21 cellular contexts compared by ENCODE assay signal in the genomic region with DNA sequence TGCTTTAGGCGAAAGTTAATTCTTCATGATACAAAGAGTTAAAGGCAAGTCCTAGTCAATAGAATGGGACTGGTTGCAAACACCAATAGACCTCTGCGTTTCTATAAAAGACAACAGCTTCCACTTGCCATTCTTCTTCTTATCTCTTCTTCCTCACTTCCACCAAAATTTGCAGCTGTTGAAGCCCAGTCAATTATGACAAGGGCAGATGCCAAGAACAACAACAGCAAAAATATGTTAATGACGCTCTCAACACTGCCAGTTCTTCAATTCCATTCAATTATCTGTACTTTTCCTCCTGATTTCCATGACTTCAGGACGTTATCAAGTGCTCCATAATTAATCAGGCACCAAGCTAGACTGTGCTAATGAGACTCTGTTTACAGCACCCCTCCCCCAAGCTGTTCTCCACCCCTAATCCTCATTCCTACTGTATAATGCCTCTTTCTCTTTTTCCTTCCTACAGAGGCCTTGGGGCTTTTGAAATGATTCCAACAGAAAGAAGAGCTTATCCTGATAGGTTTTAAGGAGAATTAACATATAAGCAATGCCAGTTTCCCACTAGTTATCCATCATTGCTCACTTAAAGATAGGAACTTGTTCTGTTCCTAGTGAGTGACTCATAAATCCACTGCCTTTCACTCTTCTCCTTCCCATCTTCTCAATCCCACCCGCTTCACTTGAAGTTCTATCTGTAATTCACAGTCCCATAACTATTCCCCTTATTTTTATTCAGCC.
DNase-seq lines count a peak whose midpoint lies in the region; FAIRE-seq and TF ChIP-seq lines count a peak whose summit lies in the region.
"Had no signal": no experiment of that assay in that cellular context is flagged by ENCODE, and none has a peak within 500 bp of the region (broad histone marks: within the 10 kb centered on the region; RNA-seq: fewer than 3 reads in every experiment).

No MANE protein-coding gene starts in this region.

- H3K27ac ChIP-seq in astrocyte (ENCODE audit: low read depth, low read length) (no peak overlapping the region), neural progenitor cell (no peak overlapping the region), osteoblast (ENCODE audit: low read depth, low read length) (no peak overlapping the region)
- H3K27ac ChIP-seq: esophagus muscularis mucosa, skin epidermis, upper lobe of left lung had no signal

- H3K36me3 Mint-ChIP-seq in astrocyte (ENCODE audit: low read depth, unreplicated experiment) (no peaks in the 10 kb centered on the region), neural progenitor cell (no peaks in the 10 kb centered on the region)
- H3K36me3 Mint-ChIP-seq: naive B cell had no signal

- no peaks in the 10 kb centered on the region for H3K4me1 ChIP-seq in astrocyte (ENCODE audit: insufficient read depth, low read length)
- peaks cover 32% of the 10 kb centered on the region for H3K4me1 ChIP-seq in neural progenitor cell
- no peaks in the 10 kb centered on the region for H3K4me1 ChIP-seq in osteoblast (ENCODE audit: insufficient read depth, low read length)
- H3K4me1 ChIP-seq: Caco-2, upper lobe of left lung had no signal

- FAIRE-seq in astrocyte (lab: Jason Lieb, UNC): no peak

- TF ChIP-seq CTCF in astrocyte (IDR thresholded peaks at IDR 0.05; ENCODE audit: insufficient read depth, low read depth, low read length): no peak
- TF ChIP-seq CTCF in neural progenitor cell (IDR thresholded peaks at IDR 0.05): no peak
- TF ChIP-seq CTCF in osteoblast (IDR thresholded peaks at IDR 0.05; ENCODE audit: extremely low read depth, low read depth, low read length): no peak

- no peaks in the 10 kb centered on the region for H3K36me3 ChIP-seq in astrocyte (ENCODE audit: insufficient read depth, low read length)
- no peaks in the 10 kb centered on the region for H3K36me3 ChIP-seq in neural progenitor cell
- no peaks in the 10 kb centered on the region for H3K36me3 ChIP-seq in osteoblast (ENCODE audit: insufficient read depth, low read length)
- H3K36me3 ChIP-seq: adrenal gland, esophagus muscularis mucosa, upper lobe of left lung had no signal

- no peak overlapping the region for H3K9ac ChIP-seq in astrocyte (ENCODE audit: low read length)
- no peak overlapping the region for H3K9ac ChIP-seq in neural progenitor cell

- H3K79me2 ChIP-seq in astrocyte (ENCODE audit: insufficient read depth, low read length) (no peaks in the 10 kb centered on the region), neural progenitor cell (ENCODE audit: low read depth) (no peaks in the 10 kb centered on the region), osteoblast (ENCODE audit: insufficient read depth, low read length) (no peaks in the 10 kb centered on the region)

- H3K27me3 ChIP-seq in astrocyte (ENCODE audit: insufficient read depth, low read length) (no peaks in the 10 kb centered on the region), neural progenitor cell (no peaks in the 10 kb centered on the region), osteoblast (ENCODE audit: insufficient read depth, low read length) (no peaks in the 10 kb centered on the region)
- H3K27me3 ChIP-seq: adrenal gland, esophagus muscularis mucosa, upper lobe of left lung had no signal

- H3K4me3 ChIP-seq in astrocyte (ENCODE audit: insufficient read depth, low read depth, low read length) (no peak overlapping the region), neural progenitor cell (no peak overlapping the region), osteoblast (ENCODE audit: insufficient read depth, low read length) (no peak overlapping the region)
- H3K4me3 ChIP-seq: adrenal gland, esophagus muscularis mucosa, skin epidermis, upper lobe of left lung had no signal

- H3K27me3 Mint-ChIP-seq in astrocyte (ENCODE audit: low read depth, unreplicated experiment): no peaks in the 10 kb centered on the region
- no peaks in the 10 kb centered on the region for H3K27me3 Mint-ChIP-seq in neural progenitor cell (ENCODE audit: insufficient read depth, low read depth)
- H3K27me3 Mint-ChIP-seq: B cell, naive B cell had no signal

- H3K27ac Mint-ChIP-seq in astrocyte (ENCODE audit: unreplicated experiment) (no peak overlapping the region), neural progenitor cell (no peak overlapping the region)
- H3K27ac Mint-ChIP-seq: B cell, naive B cell had no signal

- H3K4me3 Mint-ChIP-seq in astrocyte (ENCODE audit: unreplicated experiment): no peak overlapping the region
- no peak overlapping the region for H3K4me3 Mint-ChIP-seq in neural progenitor cell
- H3K4me3 Mint-ChIP-seq: B cell, naive B cell had no signal

- H2AFZ ChIP-seq in astrocyte (ENCODE audit: low read depth, low read length): no peak overlapping the region
- H2AFZ ChIP-seq in neural progenitor cell (replicated peaks): no peak overlapping the region
- H2AFZ ChIP-seq in osteoblast (ENCODE audit: low read length): no peak overlapping the region

- H3K4me1 Mint-ChIP-seq in astrocyte (ENCODE audit: low read depth, unreplicated experiment): peaks cover 20% of the 10 kb centered on the region
- H3K4me1 Mint-ChIP-seq in neural progenitor cell: peaks cover 11% of the 10 kb centered on the region
- H3K4me1 Mint-ChIP-seq: B cell, naive B cell had no signal

- peak; percentile 6 for DNase-seq in DMS79 (lab: John Stamatoyannopoulos, UW)
- peak; percentile 58 for DNase-seq in NCI-H1092 treated with DMSO at 0.1 percent for 48 hours (lab: John Stamatoyannopoulos, UW)
- DNase-seq in astrocyte (ENCODE audit: low read depth): peak; percentile 42
- DNase-seq in neural progenitor cell (ENCODE audit: low spot score): peak; percentile 43
- DNase-seq in GF-D8 (lab: John Stamatoyannopoulos, UW): no peak
- DNase-seq in HuH-7.5 (ENCODE audit: low spot score): no peak
- DNase-seq in AG08395 (ENCODE audit: low spot score): no peak
- no peak for DNase-seq in osteoblast (ENCODE audit: insufficient read length, low spot score, missing footprints)
- DNase-seq: activated CD4-positive, alpha-beta T cell treated with anti-CD3 and anti-CD28 coated beads for 48 hours; activated gamma-delta T cell treated with Interleukin-2 at 50 U/mL for 16 hours; Caco-2; effector CD4-positive, alpha-beta T cell; Kasumi-1; naive B cell; RPMI8226; stimulated activated CD4-positive, alpha-beta T cell treated with anti-CD3 and anti-CD28 coated beads, Interleukin-4, amount 100 ng/mL, for 24 hours; upper lobe of left lung had no signal

- no peak overlapping the region for H3K4me2 ChIP-seq in astrocyte (ENCODE audit: low read length)
- peak overlapping the region; percentile 49 for H3K4me2 ChIP-seq in neural progenitor cell
- H3K4me2 ChIP-seq in osteoblast (ENCODE audit: insufficient read depth, low read length): no peak overlapping the region

- no peaks in the 10 kb centered on the region for H3K9me3 ChIP-seq in astrocyte (ENCODE audit: insufficient read depth, low read depth, low read length)
- no peaks in the 10 kb centered on the region for H3K9me3 ChIP-seq in neural progenitor cell (ENCODE audit: low read depth)
- no peaks in the 10 kb centered on the region for H3K9me3 ChIP-seq in osteoblast (ENCODE audit: low read depth, low read length)
- H3K9me3 ChIP-seq: adrenal gland, Caco-2, esophagus muscularis mucosa, upper lobe of left lung had no signal

- no peaks in the 10 kb centered on the region for H3K9me3 Mint-ChIP-seq in astrocyte (ENCODE audit: unreplicated experiment)
- no peaks in the 10 kb centered on the region for H3K9me3 Mint-ChIP-seq in neural progenitor cell

- no peaks in the 10 kb centered on the region for H4K20me1 ChIP-seq in astrocyte (ENCODE audit: insufficient read depth, low read length)
- H4K20me1 ChIP-seq in neural progenitor cell (ENCODE audit: low read depth): no peaks in the 10 kb centered on the region
- H4K20me1 ChIP-seq in osteoblast (ENCODE audit: insufficient read depth, low read length): no peaks in the 10 kb centered on the region

- peaks cover 16% of the 10 kb centered on the region for H3F3A ChIP-seq in neural progenitor cell (ENCODE audit: low read depth)

Comparison
In these comparisons a context has a peak if more than half of its experiments do, and no peak if none do; other contexts are left out.
1. DNase-seq: peak in DMS79 (single experiment), NCI-H1092 treated with DMSO at 0.1 percent for 48 hours (single experiment), astrocyte (single experiment) and neural progenitor cell (single experiment); none in GF-D8 (single experiment), HuH-7.5 (single experiment), AG08395 (single experiment) and osteoblast (single experiment).